In the genomic region with DNA sequence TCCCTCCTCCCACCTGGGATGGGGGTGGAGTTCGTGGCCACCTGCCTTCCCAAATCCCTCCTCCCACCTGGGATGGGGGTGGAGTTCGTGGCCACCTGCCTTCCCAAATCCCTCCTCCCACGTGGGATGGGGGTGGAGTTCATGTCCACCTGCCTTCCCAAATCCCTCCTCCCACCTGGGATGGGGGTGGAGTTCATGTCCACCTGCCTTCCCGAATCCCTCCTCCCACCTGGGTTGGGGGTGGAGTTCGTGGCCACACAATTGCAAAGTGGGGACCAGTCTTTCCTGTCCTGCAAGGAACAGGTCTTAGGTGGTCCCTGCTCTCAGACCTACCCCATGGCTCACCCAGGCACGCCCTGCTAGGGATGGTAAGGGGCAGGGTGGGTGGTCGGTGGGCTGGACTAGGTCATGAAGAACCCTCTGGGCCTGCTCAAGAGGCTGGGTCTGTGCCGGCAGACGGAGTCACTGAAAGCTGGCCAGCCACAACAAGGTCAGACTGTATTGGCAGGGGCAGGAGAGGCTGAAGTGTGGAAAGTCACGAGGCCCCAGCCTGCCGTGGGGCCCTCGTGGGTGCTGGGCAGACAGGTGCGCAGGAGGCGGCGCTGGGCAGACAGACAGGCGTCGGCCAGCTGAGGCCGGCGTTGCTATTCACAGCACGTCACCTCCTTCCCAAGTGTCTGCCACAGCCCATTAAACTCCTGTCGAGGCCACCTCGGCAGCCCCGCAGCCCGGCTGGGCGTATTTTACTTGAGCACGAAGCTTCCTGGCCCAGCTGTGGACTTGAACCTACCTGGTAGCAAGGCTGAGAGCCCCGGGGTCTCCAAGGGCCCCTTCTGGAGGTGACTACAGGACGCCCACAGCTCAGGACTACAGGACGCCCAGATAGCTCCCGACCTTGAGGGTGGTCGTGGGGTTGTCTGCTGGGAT, we compare ENCODE assay signal across 21 cellular contexts. TPM values are rescaled to one million over a fixed set of nuclear protein-coding genes. Genes with fewer than 3 reads are reported as not detected.
A peak's percentile ranks its signal among the peaks of the same experiment; 100 is the strongest.
DNase-seq lines count a peak whose midpoint lies in the region; ATAC-seq and TF ChIP-seq lines count a peak whose summit lies in the region.
"Had no signal": no experiment of that assay in that cellular context is flagged by ENCODE, and none has a peak within 500 bp of the region (broad histone marks: within the 10 kb centered on the region; RNA-seq: fewer than 3 reads in every experiment).

No MANE protein-coding gene starts in this region.

- H3K23ac ChIP-seq in neuronal stem cell (ENCODE audit: low read depth, low read length, poor library complexity), result no peak overlapping the region

- H3K4me1 ChIP-seq in BLaER1 (peaks cover 72% of the 10 kb centered on the region), endodermal cell (ENCODE audit: control insufficient read depth, insufficient read depth, low read length) (no peaks in the 10 kb centered on the region), neuronal stem cell (ENCODE audit: control insufficient read depth in 2 of 2, insufficient read depth in 1 of 2, low read depth in 1 of 2, low read length in 2 of 2) (peaks cover 15 to 17% of the 10 kb centered on the region in 2 donors)

- H3K27ac Mint-ChIP-seq in endodermal cell, result no peak overlapping the region
- H3K27ac Mint-ChIP-seq: activated naive CD4-positive, alpha-beta T cell treated with anti-CD3 and anti-CD28 coated beads, Interleukin-2, amount 50 U/mL, for 24 hours; HFFc6; T-helper 1 cell treated with Interleukin-12 subunit alpha and Interleukin-12 subunit beta and Interleukin-4 antibody, amounts not matched to agents 30 μg/mL and 1 μg/mL, for 36 hours had no signal

- WGBS in endodermal cell (ENCODE audit: insufficient coverage in 1 of 2, insufficient read length in 1 of 2), 2 experiments, result 93 to 96% methylated on average over 20 to 27 of the region's 31 CpGs
- WGBS in neuronal stem cell (ENCODE audit: extremely low coverage in 2 of 2, insufficient read length in 2 of 2, insufficient replicate concordance in 1 of 2), 2 donors, result no CpG with 5 or more reads among the region's 31 CpGs

- H3K27me3 Mint-ChIP-seq in endodermal cell (ENCODE audit: insufficient read depth), result peaks cover 4% of the 10 kb centered on the region

- H3K9ac ChIP-seq in BLaER1 (no peak overlapping the region), endodermal cell (ENCODE audit: extremely low read depth, low read length, poor library complexity, severe bottlenecking) (no peak overlapping the region), neuronal stem cell (ENCODE audit: low read depth, low read length, poor library complexity) (peak overlapping the region; percentile 44)

- ATAC-seq in HG02938 (IDR thresholded peaks at IDR 0.05; ENCODE audit: unreplicated experiment) (no peak), GM19397 (IDR thresholded peaks at IDR 0.05; ENCODE audit: unreplicated experiment) (no peak)

- H3K4me3 ChIP-seq in BLaER1 (no peak overlapping the region), endodermal cell (ENCODE audit: low read length) (no peak overlapping the region), neuronal stem cell (ENCODE audit: low read length in 2 of 2) (no peak overlapping the region)
- H3K4me3 ChIP-seq: coronary artery, stomach had no signal

- H3K4ac ChIP-seq in neuronal stem cell (ENCODE audit: low read length), result no peak overlapping the region

- H2BK120ac ChIP-seq in neuronal stem cell (ENCODE audit: low read depth, low read length), result no peak overlapping the region

- peak; percentile 42 for DNase-seq in DMS79 treated with DMSO at 0.1 percent for 48 hours (lab: John Stamatoyannopoulos, UW)
- DNase-seq in endodermal cell, result peak; percentile 66
- no peak for DNase-seq in neuronal stem cell (ENCODE audit: low spot score)
- no peak for DNase-seq in putamen (ENCODE audit: low spot score)
- no peak for DNase-seq in D341Med (ENCODE audit: low spot score)
- DNase-seq: activated CD4-positive, alpha-beta T cell treated with anti-CD3 and anti-CD28 coated beads, Interleukin-2, amount 50 U/mL, for 48 hours; activated T-cell treated with anti-CD3 and anti-CD28 coated beads, Interleukin-2, amount 50 U/mL, for 1 hour; HFFc6; kidney glomerular epithelial cell; NCI-H146; NCI-H446 treated with DMSO at 0.1 percent for 48 hours; occipital lobe; stimulated activated CD4-positive, alpha-beta T cell treated with anti-CD3 and anti-CD28 coated beads, Interleukin-2, amount 100 ng/mL, for 48 hours; stomach had no signal

- no peak overlapping the region for H2AFZ ChIP-seq in neuronal stem cell (ENCODE audit: low read length)

- peaks cover 8% of the 10 kb centered on the region for H3K79me1 ChIP-seq in neuronal stem cell (ENCODE audit: low read depth, low read length)

- peak overlapping the region; percentile 100 for H3K4me2 ChIP-seq in BLaER1
- no peak overlapping the region for H3K4me2 ChIP-seq in neuronal stem cell (ENCODE audit: insufficient read depth, low read length, poor library complexity, severe bottlenecking)

- H3K36me3 Mint-ChIP-seq in endodermal cell (ENCODE audit: low read depth), result peaks cover 12% of the 10 kb centered on the region
- H3K36me3 Mint-ChIP-seq: activated naive CD4-positive, alpha-beta T cell treated with anti-CD3 and anti-CD28 coated beads, Interleukin-2, amount 50 U/mL, for 24 hours; CD8-positive, alpha-beta memory T cell had no signal

- H3K4me3 Mint-ChIP-seq in endodermal cell, result no peak overlapping the region
- H3K4me3 Mint-ChIP-seq: activated naive CD4-positive, alpha-beta T cell treated with anti-CD3 and anti-CD28 coated beads, Interleukin-2, amount 50 U/mL, for 24 hours; HFFc6; T-helper 1 cell treated with Interleukin-12 subunit alpha and Interleukin-12 subunit beta and Interleukin-4 antibody, amounts not matched to agents 30 μg/mL and 1 μg/mL, for 36 hours had no signal

- peaks cover 30% of the 10 kb centered on the region for H3K27me3 ChIP-seq in BLaER1
- peaks cover 14% of the 10 kb centered on the region for H3K27me3 ChIP-seq in endodermal cell (ENCODE audit: control insufficient read depth, insufficient read depth, low read length, poor library complexity, severe bottlenecking)
- peaks cover 0 to 2% (median 0%) of the 10 kb centered on the region in 3 experiments for H3K27me3 ChIP-seq in neuronal stem cell (ENCODE audit: control insufficient read depth in 3 of 3, insufficient read depth in 3 of 3, low read depth in 1 of 3, low read length in 3 of 3)

- H2BK5ac ChIP-seq in neuronal stem cell (ENCODE audit: low read length), result no peak overlapping the region

- H3K9me3 ChIP-seq in BLaER1 (no peaks in the 10 kb centered on the region), endodermal cell (ENCODE audit: control insufficient read depth, low read length) (no peaks in the 10 kb centered on the region), neuronal stem cell (replicated peaks in 1 of 2; ENCODE audit: control insufficient read depth in 2 of 2, insufficient read depth in 1 of 2, low read depth in 1 of 2, low read length in 2 of 2) (peaks cover 0 to 2% of the 10 kb centered on the region in 2 donors)
- H3K9me3 ChIP-seq: stomach had no signal

- H2AK5ac ChIP-seq in neuronal stem cell (ENCODE audit: low read depth, low read length), result peak overlapping the region; percentile 46

- H4K91ac ChIP-seq in neuronal stem cell (ENCODE audit: low read depth, low read length, poor library complexity), result no peak overlapping the region

- no peak for TF ChIP-seq CTCF in endodermal cell (conservative IDR thresholded peaks at IDR 0.05)

- H4K20me1 ChIP-seq in BLaER1, result peaks cover 25% of the 10 kb centered on the region

- no peaks in the 10 kb centered on the region for H3K4me1 Mint-ChIP-seq in endodermal cell
- H3K4me1 Mint-ChIP-seq: activated naive CD4-positive, alpha-beta T cell treated with anti-CD3 and anti-CD28 coated beads, Interleukin-2, amount 50 U/mL, for 24 hours; CD8-positive, alpha-beta memory T cell had no signal

- H3K27ac ChIP-seq in BLaER1 (no peak overlapping the region), endodermal cell (ENCODE audit: low read depth, low read length) (no peak overlapping the region), neuronal stem cell (replicated peaks; ENCODE audit: low read length) (no peak overlapping the region)
- H3K27ac ChIP-seq: coronary artery, stomach had no signal

- H3K18ac ChIP-seq in neuronal stem cell (ENCODE audit: low read length), result peak overlapping the region; percentile 71

- H2BK15ac ChIP-seq in neuronal stem cell (ENCODE audit: low read length), result peak overlapping the region; percentile 10

- peak overlapping the region; percentile 58 for H2BK12ac ChIP-seq in neuronal stem cell (ENCODE audit: low read length)

- H4K8ac ChIP-seq in neuronal stem cell (ENCODE audit: low read depth, low read length), result peak overlapping the region; percentile 82

- H3K36me3 ChIP-seq in BLaER1 (no peaks in the 10 kb centered on the region), endodermal cell (ENCODE audit: control insufficient read depth, insufficient read depth, low read length) (no peaks in the 10 kb centered on the region), neuronal stem cell (replicated peaks in 1 of 2; ENCODE audit: control insufficient read depth in 2 of 2, insufficient read depth in 2 of 2, low read length in 2 of 2) (peaks cover 0 to 6% of the 10 kb centered on the region in 2 donors)
- H3K36me3 ChIP-seq: stomach had no signal

- no peaks in the 10 kb centered on the region for H3K9me3 Mint-ChIP-seq in endodermal cell
- H3K9me3 Mint-ChIP-seq: activated naive CD4-positive, alpha-beta T cell treated with anti-CD3 and anti-CD28 coated beads, Interleukin-2, amount 50 U/mL, for 24 hours; CD8-positive, alpha-beta memory T cell; T-helper 1 cell treated with Interleukin-12 subunit alpha and Interleukin-12 subunit beta and Interleukin-4 antibody, amounts not matched to agents 30 μg/mL and 1 μg/mL, for 36 hours had no signal

- peak overlapping the region; percentile 56 for H3K14ac ChIP-seq in neuronal stem cell (ENCODE audit: low read length)

RNA-seq across cellular contexts. Expression of gene KNDC1, which starts 4.1 kb away (rescaled TPM):
- total RNA-seq in endodermal cell, result 1 to 10 TPM; 6.5 to 9.6 TPM
- 7.3 TPM for polyA plus RNA-seq in endodermal cell (2013, experiment 1 of 2)
- 4.6 TPM for polyA plus RNA-seq in endodermal cell (2013, experiment 2 of 2)
- polyA plus RNA-seq in neuronal stem cell (2013, experiment 1 of 2), result 6.4 TPM
- polyA plus RNA-seq in neuronal stem cell (2013, experiment 2 of 2), result 6.1 TPM
- total RNA-seq: CD8-positive, alpha-beta memory T cell had no signal

Comparison
In these comparisons a context has a peak if more than half of its experiments do, and no peak if none do; other contexts are left out.
1. DNase-seq: peak in DMS79 treated with DMSO at 0.1 percent for 48 hours (single experiment) and endodermal cell (single experiment); none in neuronal stem cell (single experiment), putamen (single experiment) and D341Med (single experiment).